In genomic region chr4:125572601-125573000, GRCh38 we compare ENCODE assay signal across 22 cellular contexts.
"Had no signal": no experiment of that assay in that cellular context is flagged by ENCODE, and none has a peak within 500 bp of the region (broad histone marks: within the 10 kb centered on the region; RNA-seq: fewer than 3 reads in every experiment).

No MANE protein-coding gene starts in this region.

- ATAC-seq: activated CD8-positive, alpha-beta T cell treated with anti-CD3 and anti-CD28 coated beads, Interleukin-2, amount 10 ng/mL, durations not matched to agents 7 days and 5 days; T-helper 17 cell; WTC11 had no signal

- H3K36me3 Mint-ChIP-seq: activated naive CD8-positive, alpha-beta T cell treated with anti-CD3 and anti-CD28 coated beads, Interleukin-2, amount 10 ng/mL, durations not matched to agents 7 days and 5 days had no signal

- H2AFZ ChIP-seq: PC-9 had no signal

- H3K36me3 ChIP-seq: adrenal gland had no signal

- H3K4me2 ChIP-seq: PC-9 had no signal

- H3K4me1 Mint-ChIP-seq: activated naive CD8-positive, alpha-beta T cell treated with anti-CD3 and anti-CD28 coated beads, Interleukin-2, amount 10 ng/mL, durations not matched to agents 7 days and 5 days; T-helper 17 cell; WTC11 had no signal

- DNase-seq: activated CD4-positive, alpha-beta T cell treated with anti-CD3 and anti-CD28 coated beads for 48 hours; activated CD4-positive, alpha-beta T cell treated with anti-CD3 and anti-CD28 coated beads, Interleukin-2, amount 50 U/mL, for 4 hours; activated CD4-positive, CD25-positive, alpha-beta regulatory T cell treated with anti-CD3 and anti-CD28 coated beads, Interleukin-2, amount 50 U/mL, for 72 hours; activated CD8-positive, alpha-beta memory T cell treated with anti-CD3 and anti-CD28 coated beads, Interleukin-2, amount 50 U/mL, for 48 hours; activated CD8-positive, alpha-beta T cell treated with anti-CD3 and anti-CD28 coated beads, Interleukin-2, amount 10 ng/mL, durations not matched to agents 7 days and 5 days; activated naive CD4-positive, alpha-beta T cell treated with anti-CD3 and anti-CD28 coated beads, Interleukin-2, amount 50 U/mL, for 16 hours; activated naive CD8-positive, alpha-beta T cell treated with anti-CD3 and anti-CD28 coated beads, Interleukin-2, amount 10 ng/mL, durations not matched to agents 7 days and 5 days; activated T-cell treated with anti-CD3 and anti-CD28 coated beads, Interleukin-2, amount 50 U/mL, for 1 hour; adrenal gland; aorta; Kasumi-1; NCI-H1048; NCI-H146; NCI-H187 treated with DMSO at 0.1 percent for 48 hours; NCI-H2081 treated with DMSO at 0.1 percent for 48 hours; NCI-H446; NCI-H524; PC-9; SIG-M5; T-helper 17 cell; T-helper 9 cell had no signal

- H3K9me3 ChIP-seq: adrenal gland had no signal

- H3K27me3 ChIP-seq: adrenal gland had no signal

- H3K4me3 Mint-ChIP-seq: activated CD8-positive, alpha-beta T cell treated with anti-CD3 and anti-CD28 coated beads, Interleukin-2, amount 10 ng/mL, durations not matched to agents 7 days and 5 days; activated naive CD8-positive, alpha-beta T cell treated with anti-CD3 and anti-CD28 coated beads, Interleukin-2, amount 10 ng/mL, durations not matched to agents 7 days and 5 days; T-helper 17 cell; WTC11 had no signal

- H3K27ac ChIP-seq: adrenal gland, PC-9 had no signal

- H3K27me3 Mint-ChIP-seq: activated naive CD8-positive, alpha-beta T cell treated with anti-CD3 and anti-CD28 coated beads, Interleukin-2, amount 10 ng/mL, durations not matched to agents 7 days and 5 days; T-helper 17 cell had no signal

- H3K4me3 ChIP-seq: adrenal gland, PC-9 had no signal

- H3K4me1 ChIP-seq: adrenal gland had no signal

- H3K27ac Mint-ChIP-seq: activated CD8-positive, alpha-beta T cell treated with anti-CD3 and anti-CD28 coated beads, Interleukin-2, amount 10 ng/mL, durations not matched to agents 7 days and 5 days; activated naive CD8-positive, alpha-beta T cell treated with anti-CD3 and anti-CD28 coated beads, Interleukin-2, amount 10 ng/mL, durations not matched to agents 7 days and 5 days; T-helper 17 cell; WTC11 had no signal
